Comparison of ENCODE assay signal across 8 cellular contexts in genomic region chr1:113905435-113905861, GRCh38. TPM values are rescaled to one million over a fixed set of nuclear protein-coding genes. Genes with fewer than 3 reads are reported as not detected.
DNase-seq lines count a peak whose midpoint lies in the region; ATAC-seq and TF ChIP-seq lines count a peak whose summit lies in the region.

No MANE protein-coding gene starts in this region.

- H3K9ac ChIP-seq in SU-DHL-6 (ENCODE audit: low read length): peak overlapping the region; percentile 91

- peak overlapping the region; percentile 89 for H3K4me3 ChIP-seq in SU-DHL-6 (ENCODE audit: insufficient read depth, low read length, poor library complexity, severe bottlenecking)
- H3K4me3 ChIP-seq in esophagus (ENCODE audit: low read depth in 1 of 2, low read length in 2 of 2): peak overlapping the region; percentile 65 to 83

- H2AFZ ChIP-seq in SU-DHL-6 (ENCODE audit: low read depth, low read length, severe bottlenecking): peak overlapping the region; percentile 95

- H3K27ac ChIP-seq in SU-DHL-6 (ENCODE audit: low read depth, low read length) (peak overlapping the region; percentile 58), esophagus (ENCODE audit: low read depth in 2 of 2, low read length in 1 of 2) (peak overlapping the region; percentile 68 to 99)

- no peaks in the 10 kb centered on the region for H4K20me1 ChIP-seq in SU-DHL-6 (ENCODE audit: low read depth, low read length)

- H3K36me3 ChIP-seq in SU-DHL-6 (ENCODE audit: low read length): peaks cover 15% of the 10 kb centered on the region; the same call in 1 of the 2 replicates
- peaks cover 0 to 11% of the 10 kb centered on the region in 2 donors for H3K36me3 ChIP-seq in esophagus (ENCODE audit: control insufficient read depth in 2 of 2, insufficient read depth in 2 of 2, low read length in 1 of 2)

- DNase-seq in activated gamma-delta T cell treated with anti-CD3 and anti-CD28 coated beads, Interleukin-2, amount 50 U/mL, for 16 hours (ENCODE audit: low read depth): peak; percentile 3
- DNase-seq in activated gamma-delta T cell (lab: John Stamatoyannopoulos, UW) (no peak), omental fat pad (ENCODE audit: low spot score) (no peak), NCI-H1694 (lab: John Stamatoyannopoulos, UW) (no peak), HK-2 (ENCODE audit: unreplicated experiment) (no peak)

- H3K9me3 ChIP-seq in SU-DHL-6 (ENCODE audit: insufficient read depth, low read length) (no peaks in the 10 kb centered on the region), esophagus (ENCODE audit: control insufficient read depth in 2 of 2, insufficient read depth in 1 of 2, low read depth in 1 of 2, low read length in 1 of 2) (no peaks in the 10 kb centered on the region)

- peak overlapping the region; percentile 79 for H3K4me2 ChIP-seq in SU-DHL-6 (ENCODE audit: low read depth, low read length, poor library complexity, severe bottlenecking)

- peaks cover 0 to 2% of the 10 kb centered on the region in 2 donors for H3K4me1 ChIP-seq in esophagus (ENCODE audit: control insufficient read depth in 2 of 2, insufficient read depth in 2 of 2, low read length in 1 of 2)

- H3F3A ChIP-seq in SU-DHL-6 (ENCODE audit: insufficient read depth): no peaks in the 10 kb centered on the region

- H3K27me3 ChIP-seq in SU-DHL-6 (ENCODE audit: low read length) (no peaks in the 10 kb centered on the region), esophagus (ENCODE audit: control insufficient read depth in 1 of 2, insufficient read depth in 2 of 2, low read length in 2 of 2) (no peaks in the 10 kb centered on the region)

- H3K79me2 ChIP-seq in SU-DHL-6 (ENCODE audit: insufficient read depth, low read length): peaks cover 38% of the 10 kb centered on the region

- ATAC-seq in HG03139 (IDR thresholded peaks at IDR 0.05; ENCODE audit: unreplicated experiment) (peak; percentile 5), omental fat pad (ENCODE audit: low FRiP score) (peak; percentile 0)

- H3K9me2 ChIP-seq in SU-DHL-6 (replicated peaks; ENCODE audit: insufficient read depth, low read length): no peaks in the 10 kb centered on the region

- TF ChIP-seq CTCF in SU-DHL-6 (IDR thresholded peaks at IDR 0.05; ENCODE audit: insufficient read depth, low read length, poor library complexity, severe bottlenecking): no peak
- TF ChIP-seq CTCF in omental fat pad (IDR thresholded peaks at IDR 0.05): no peak

- WGBS in esophagus, 2 donors: 0% methylated on average over 17 of the region's 17 CpGs

RNA-seq across cellular contexts. Expression of gene DCLRE1B, which starts 0.3 kb away (rescaled TPM):
- polyA plus RNA-seq in esophagus: 1 to 10 TPM; 1.5 to 3.7 TPM
- total RNA-seq in omental fat pad: 1 to 10 TPM; 2.8 to 5.6 (median 4.5) TPM

RNA-seq across cellular contexts. Expression of gene AP4B1, which starts 0.8 kb away (rescaled TPM):
- polyA plus RNA-seq in esophagus: 10 to 100 TPM; 12.9 to 15.1 TPM
- 10 to 100 TPM in 3 of 4 donors, 1 to 10 TPM in 1; 9.3 to 17.2 (median 15.6) TPM for total RNA-seq in omental fat pad

RNA-seq across cellular contexts. Expression of gene BCL2L15, which starts 18.1 kb away (rescaled TPM):
- 1 to 10 TPM; 4.2 to 4.6 TPM for polyA plus RNA-seq in esophagus
- total RNA-seq in omental fat pad: under 1 TPM; 0.19 to 0.63 (median 0.37) TPM

RNA-seq across cellular contexts. Expression of gene HIPK1, which starts 23.7 kb away (rescaled TPM):
- polyA plus RNA-seq in esophagus: 10 to 100 TPM; 10.8 to 14.5 TPM
- 10 to 100 TPM; 49.6 to 64.6 (median 57.7) TPM for total RNA-seq in omental fat pad

RNA-seq across cellular contexts. Expression of gene PTPN22, which starts 33.9 kb away (rescaled TPM):
- polyA plus RNA-seq in esophagus: 1 to 10 TPM in 1 of 2 donors, under 1 TPM in 1; 0.76 to 1.5 TPM
- 1 to 10 TPM; 2.8 to 6.8 (median 3.2) TPM for total RNA-seq in omental fat pad
